ENCODE assay signal across 1 cellular context in genomic region chr16:49716268-49716667, GRCh38.
TF ChIP-seq lines count a peak whose summit lies in the region.

No MANE protein-coding gene starts in this region.

TF ChIP-seq in K562, 482 proteins besides CTCF, POLR2A, EP300 and RAD21 (continued from another document):
- TF ChIP-seq ZBTB33 (CRISPR knock-in tag; IDR thresholded peaks at IDR 0.05) (no peak), STAT6 (CRISPR knock-in tag; IDR thresholded peaks at IDR 0.05) (no peak), IRF1 (CRISPR knock-in tag; IDR thresholded peaks at IDR 0.05; ENCODE audit: borderline replicate concordance) (no peak), COPS2 (conservative IDR thresholded peaks at IDR 0.05) (no peak)
